30 cellular contexts compared by ENCODE assay signal in genomic region chr10:67793313-67793712, GRCh38. TPM values are rescaled to one million over a fixed set of nuclear protein-coding genes. Genes with fewer than 3 reads are reported as not detected.
A peak's percentile ranks its signal among the peaks of the same experiment; 100 is the strongest.
DNase-seq lines count a peak whose midpoint lies in the region; ATAC-seq, FAIRE-seq and TF ChIP-seq lines count a peak whose summit lies in the region.
"Had no signal": no experiment of that assay in that cellular context is flagged by ENCODE, and none has a peak within 500 bp of the region (broad histone marks: within the 10 kb centered on the region; RNA-seq: fewer than 3 reads in every experiment).

No MANE protein-coding gene starts in this region.

- H3K4me1 Mint-ChIP-seq in T-helper 2 cell treated with Interferon-gamma antibody and Interleukin-4, amounts not matched to agents 5 μg/mL and 100 μg/mL, for 36 hours (ENCODE audit: low read depth), result peaks cover 27% of the 10 kb centered on the region
- H3K4me1 Mint-ChIP-seq in osteocyte (ENCODE audit: unreplicated experiment), result peaks cover 18% of the 10 kb centered on the region

- TF ChIP-seq CTCF in osteocyte (IDR thresholded peaks at IDR 0.05), result no peak

- H3K27me3 Mint-ChIP-seq in T-helper 2 cell treated with Interferon-gamma antibody and Interleukin-4, amounts not matched to agents 5 μg/mL and 100 μg/mL, for 36 hours (ENCODE audit: low read depth), result peaks cover 2% of the 10 kb centered on the region
- peaks cover 6% of the 10 kb centered on the region for H3K27me3 Mint-ChIP-seq in osteocyte (ENCODE audit: unreplicated experiment)
- H3K27me3 Mint-ChIP-seq: dendritic cell treated with granulocyte-macrophage colony-stimulating factor and Interleukin-4, amounts not matched to agents 40 ng/mL and 50 ng/mL, for 4 days; T-helper 17 cell had no signal

- no peaks in the 10 kb centered on the region for H3K9me3 Mint-ChIP-seq in T-helper 2 cell treated with Interferon-gamma antibody and Interleukin-4, amounts not matched to agents 5 μg/mL and 100 μg/mL, for 36 hours
- H3K9me3 Mint-ChIP-seq in osteocyte (ENCODE audit: unreplicated experiment), result no peaks in the 10 kb centered on the region
- H3K9me3 Mint-ChIP-seq: CD8-positive, alpha-beta T cell; dendritic cell treated with granulocyte-macrophage colony-stimulating factor and Interleukin-4, amounts not matched to agents 40 ng/mL and 50 ng/mL, for 4 days; endodermal cell; mesothelial cell of epicardium had no signal

- no peaks in the 10 kb centered on the region for H3K36me3 Mint-ChIP-seq in T-helper 2 cell treated with Interferon-gamma antibody and Interleukin-4, amounts not matched to agents 5 μg/mL and 100 μg/mL, for 36 hours (ENCODE audit: low read depth)
- peaks cover 3% of the 10 kb centered on the region for H3K36me3 Mint-ChIP-seq in osteocyte (ENCODE audit: unreplicated experiment)
- H3K36me3 Mint-ChIP-seq: CD8-positive, alpha-beta T cell; mesothelial cell of epicardium had no signal

- peak overlapping the region; percentile 49 for H3K27ac Mint-ChIP-seq in T-helper 2 cell treated with Interferon-gamma antibody and Interleukin-4, amounts not matched to agents 5 μg/mL and 100 μg/mL, for 36 hours
- peak overlapping the region; percentile 7 for H3K27ac Mint-ChIP-seq in osteocyte (ENCODE audit: unreplicated experiment)
- H3K27ac Mint-ChIP-seq: B cell; CD8-positive, alpha-beta T cell; dendritic cell treated with granulocyte-macrophage colony-stimulating factor and Interleukin-4, amounts not matched to agents 40 ng/mL and 50 ng/mL, for 4 days; endodermal cell; mesothelial cell of epicardium; naive B cell; T-helper 17 cell had no signal

- peak; percentile 43 for FAIRE-seq in H54 (lab: Jason Lieb, UNC)
- FAIRE-seq: keratinocyte had no signal

- TF ChIP-seq POLR2A in H54 (IDR thresholded peaks at IDR 0.05; ENCODE audit: low read depth, low read length), result no peak

- no peak for ATAC-seq in HG03159 (IDR thresholded peaks at IDR 0.05; ENCODE audit: unreplicated experiment)
- ATAC-seq in GM18861 (IDR thresholded peaks at IDR 0.05; ENCODE audit: unreplicated experiment), result no peak
- ATAC-seq: CD8-positive, alpha-beta T cell; esophagus mucosa; foreskin keratinocyte; SK-N-SH treated with all-trans-retinoic acid at 6 μM for 48 hours; T-helper 17 cell had no signal

- no peak for DNase-seq in T-helper 2 cell treated with Interferon-gamma antibody and Interleukin-4, amounts not matched to agents 5 μg/mL and 100 μg/mL, for 36 hours (ENCODE audit: low spot score)
- DNase-seq in T-helper 2 cell (no peak), H54 (ENCODE audit: insufficient read length, low spot score) (no peak), amniotic epithelial cell (ENCODE audit: low read depth) (peak; percentile 65), osteocyte (ENCODE audit: extremely low spot score, unreplicated experiment) (no peak), NAMALWA (ENCODE audit: low spot score) (no peak)
- DNase-seq: activated CD4-positive, alpha-beta T cell treated with anti-CD3 and anti-CD28 coated beads for 1 hour; CD8-positive, alpha-beta T cell; central memory CD4-positive, alpha-beta T cell; EL; endodermal cell; foreskin keratinocyte; Kasumi-1; naive B cell; NCI-H2171; NCI-H526; NK-92 treated with Interleukin-12 subunit alpha and Interleukin-12 subunit beta, amount 100 ng/mL, for 24 hours; PC-9; sigmoid colon; stimulated activated CD4-positive, alpha-beta T cell treated with anti-CD3 and anti-CD28 coated beads, Interleukin-4, amount 100 ng/mL, for 4 hours; T-helper 17 cell; tibial artery had no signal

- no peak overlapping the region for H3K4me3 Mint-ChIP-seq in T-helper 2 cell treated with Interferon-gamma antibody and Interleukin-4, amounts not matched to agents 5 μg/mL and 100 μg/mL, for 36 hours
- H3K4me3 Mint-ChIP-seq in osteocyte (ENCODE audit: unreplicated experiment), result no peak overlapping the region
- H3K4me3 Mint-ChIP-seq: B cell; CD8-positive, alpha-beta T cell; dendritic cell treated with granulocyte-macrophage colony-stimulating factor and Interleukin-4, amounts not matched to agents 40 ng/mL and 50 ng/mL, for 4 days; endodermal cell; mesothelial cell of epicardium; naive B cell; T-helper 17 cell had no signal

RNA-seq across cellular contexts. Expression of gene DNAJC12, which starts 44.7 kb away (rescaled TPM):
- 9.5 and 12.0 TPM in 2 replicates for total RNA-seq in osteocyte
- total RNA-seq: B cell; CD8-positive, alpha-beta T cell; T-helper 17 cell had no signal
